ENCODE assay signal across 11 cellular contexts in the genomic region with DNA sequence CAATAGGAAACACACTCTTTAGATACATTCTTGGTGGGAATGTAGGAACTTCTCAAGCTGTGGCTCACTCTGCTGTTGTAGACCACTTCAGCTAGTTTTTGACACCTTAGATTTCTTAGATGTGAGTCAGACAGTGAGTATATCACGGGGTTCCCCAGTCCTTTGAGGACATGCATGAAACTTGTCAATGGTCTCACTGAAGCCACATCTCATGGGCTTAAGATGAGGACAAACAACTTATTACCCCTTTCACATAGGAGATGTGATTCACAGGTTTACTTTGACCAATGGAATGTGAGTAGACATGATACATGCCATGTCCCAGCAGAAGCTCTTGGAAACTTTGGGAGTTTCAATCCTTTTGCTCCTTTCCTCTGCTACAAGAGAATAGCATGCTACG.
A peak's percentile ranks its signal among the peaks of the same experiment; 100 is the strongest.
DNase-seq lines count a peak whose midpoint lies in the region; ATAC-seq lines count a peak whose summit lies in the region.
"Had no signal": no experiment of that assay in that cellular context is flagged by ENCODE, and none has a peak within 500 bp of the region (broad histone marks: within the 10 kb centered on the region; RNA-seq: fewer than 3 reads in every experiment).

No MANE protein-coding gene starts in this region.

- intact Hi-C loops in Right ventricle myocardium inferior (cut with DNase I), result no loop called here

- ATAC-seq in GM18520 (IDR thresholded peaks at IDR 0.05; ENCODE audit: unreplicated experiment) (peak; percentile 95), GM21619 (IDR thresholded peaks at IDR 0.05; ENCODE audit: unreplicated experiment) (peak; percentile 84), HG03558 (IDR thresholded peaks at IDR 0.05; ENCODE audit: extremely low read depth, unreplicated experiment) (peak; percentile 79), Right ventricle myocardium inferior (no peak)

- DNase-seq in iris pigment epithelial cell (ENCODE audit: low read depth) (peak; percentile 36), hippocampal formation (lab: John Stamatoyannopoulos, UW) (no peak), COLO668 (lab: John Stamatoyannopoulos, UW; ENCODE audit: unreplicated experiment) (no peak), COLO829 (ENCODE audit: low spot score) (no peak), Right ventricle myocardium inferior (ENCODE audit: missing footprints) (no peak)
- DNase-seq: amygdala, Kasumi-1, small intestine had no signal
